20 cellular contexts compared by ENCODE assay signal in the genomic region with DNA sequence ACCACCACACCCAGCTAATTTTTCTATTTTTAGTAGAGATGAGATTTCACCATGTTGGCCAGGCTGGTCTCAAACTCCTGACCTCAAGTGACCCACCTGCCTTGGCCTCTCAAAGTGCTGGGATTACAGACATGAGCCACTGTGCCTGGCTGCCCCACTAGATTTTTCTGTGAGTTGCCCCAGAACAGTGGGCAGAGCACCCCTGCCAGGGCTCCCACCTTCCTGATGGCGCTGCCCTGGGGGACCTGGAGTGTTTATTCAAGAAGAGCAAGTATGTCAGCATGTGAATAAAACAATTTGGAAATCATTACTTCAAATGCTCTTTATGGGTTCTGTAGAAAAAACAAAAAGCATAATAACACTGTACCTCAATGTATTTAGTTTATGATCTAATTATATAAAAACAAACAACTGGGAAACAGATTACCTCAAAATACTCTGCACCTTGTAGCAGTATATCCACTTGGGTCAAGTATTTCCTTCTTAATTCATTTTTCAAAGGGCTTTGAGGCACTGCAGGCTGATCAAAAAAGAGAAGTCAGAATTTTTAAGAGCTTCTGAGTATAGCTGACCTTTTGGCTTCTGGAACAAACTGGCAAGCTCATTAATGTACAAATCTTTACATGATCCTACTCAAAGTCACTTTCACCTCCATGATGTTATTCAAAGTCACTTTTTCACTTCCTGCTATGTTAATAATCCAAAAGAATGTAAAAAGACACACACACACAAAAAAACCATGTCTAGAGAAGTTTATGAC. TPM values are rescaled to one million over a fixed set of nuclear protein-coding genes. Genes with fewer than 3 reads are reported as not detected.
A peak's percentile ranks its signal among the peaks of the same experiment; 100 is the strongest.
DNase-seq lines count a peak whose midpoint lies in the region; ATAC-seq, FAIRE-seq and TF ChIP-seq lines count a peak whose summit lies in the region.
"Had no signal": no experiment of that assay in that cellular context is flagged by ENCODE, and none has a peak within 500 bp of the region (broad histone marks: within the 10 kb centered on the region; RNA-seq: fewer than 3 reads in every experiment).

No MANE protein-coding gene starts in this region.

- TF ChIP-seq CTCF in activated CD8-positive, alpha-beta T cell treated with anti-CD3 and anti-CD28 coated beads for 36 hours (IDR thresholded peaks at IDR 0.05) = no peak
- no peak for TF ChIP-seq CTCF in osteocyte (IDR thresholded peaks at IDR 0.05)
- no peak for TF ChIP-seq CTCF in endodermal cell (conservative IDR thresholded peaks at IDR 0.05)

- POLR2A ChIA-PET in activated CD8-positive, alpha-beta T cell treated with anti-CD3 and anti-CD28 coated beads, Interleukin-2, amount 10 ng/mL, durations not matched to agents 7 days and 5 days (lab: Charles Lee) = interaction anchor here (0.6 to 0.9 kb wide), 2 partner anchors 11 to 257 kb away, joined by 3 to 4 read pairs; no protein-coding TSS in a partner anchor
- POLR2A ChIA-PET in activated CD8-positive, alpha-beta T cell treated with anti-CD3 and anti-CD28 coated beads for 36 hours (lab: Charles Lee) = no interaction called here

- H3K9me3 Mint-ChIP-seq in activated CD8-positive, alpha-beta T cell treated with anti-CD3 and anti-CD28 coated beads, Interleukin-2, amount 10 ng/mL, durations not matched to agents 7 days and 5 days (ENCODE audit: insufficient read depth) = no peaks in the 10 kb centered on the region
- H3K9me3 Mint-ChIP-seq in activated CD8-positive, alpha-beta T cell treated with anti-CD3 and anti-CD28 coated beads for 36 hours = no peaks in the 10 kb centered on the region
- H3K9me3 Mint-ChIP-seq in dendritic cell treated with granulocyte-macrophage colony-stimulating factor and Interleukin-4, amounts not matched to agents 40 ng/mL and 50 ng/mL, for 4 days = no peaks in the 10 kb centered on the region
- H3K9me3 Mint-ChIP-seq in stimulated activated naive B cell treated with anti-CD40 and anti-IgM and Interleukin-4, amounts not matched to agents 10 μg/mL and 1 μg/mL and 100 μg/mL, for 72 hours = no peaks in the 10 kb centered on the region
- H3K9me3 Mint-ChIP-seq in osteocyte (ENCODE audit: unreplicated experiment) (no peaks in the 10 kb centered on the region), endodermal cell (no peaks in the 10 kb centered on the region)
- H3K9me3 Mint-ChIP-seq: CD8-positive, alpha-beta memory T cell had no signal

- H3K27me3 ChIP-seq in endodermal cell (ENCODE audit: control insufficient read depth, insufficient read depth, low read length, poor library complexity, severe bottlenecking) = no peaks in the 10 kb centered on the region
- H3K27me3 ChIP-seq: BLaER1 had no signal

- H3K9me3 ChIP-seq in endodermal cell (ENCODE audit: control insufficient read depth, low read length) = no peaks in the 10 kb centered on the region
- H3K9me3 ChIP-seq: BLaER1 had no signal

- peaks cover 96% of the 10 kb centered on the region for H3K36me3 ChIP-seq in endodermal cell (ENCODE audit: control insufficient read depth, insufficient read depth, low read length)

- CTCF ChIA-PET in activated CD8-positive, alpha-beta T cell treated with anti-CD3 and anti-CD28 coated beads, Interleukin-2, amount 10 ng/mL, durations not matched to agents 7 days and 5 days (lab: Charles Lee) = interaction anchor here (0.7 to 2.0 kb wide), 2 partner anchors 12 to 18 kb away, joined by 3 to 6 read pairs; no protein-coding TSS in a partner anchor
- CTCF ChIA-PET in activated CD8-positive, alpha-beta T cell treated with anti-CD3 and anti-CD28 coated beads for 36 hours (lab: Charles Lee) = interaction anchor here (1.3 to 1.6 kb wide), 3 partner anchors 16 to 83 kb away, joined by 3 read pairs; no protein-coding TSS in a partner anchor

- H3K4me1 Mint-ChIP-seq in activated CD8-positive, alpha-beta T cell treated with anti-CD3 and anti-CD28 coated beads, Interleukin-2, amount 10 ng/mL, durations not matched to agents 7 days and 5 days (ENCODE audit: low read depth) = peaks cover 63% of the 10 kb centered on the region
- peaks cover 3% of the 10 kb centered on the region for H3K4me1 Mint-ChIP-seq in activated CD8-positive, alpha-beta T cell treated with anti-CD3 and anti-CD28 coated beads for 36 hours (ENCODE audit: low read depth)
- peaks cover 27% of the 10 kb centered on the region for H3K4me1 Mint-ChIP-seq in dendritic cell treated with granulocyte-macrophage colony-stimulating factor and Interleukin-4, amounts not matched to agents 40 ng/mL and 50 ng/mL, for 4 days (ENCODE audit: low read depth)
- H3K4me1 Mint-ChIP-seq in stimulated activated naive B cell treated with anti-CD40 and anti-IgM and Interleukin-4, amounts not matched to agents 10 μg/mL and 1 μg/mL and 100 μg/mL, for 72 hours = peaks cover 12 to 22% of the 10 kb centered on the region in 2 donors
- H3K4me1 Mint-ChIP-seq in osteocyte (ENCODE audit: unreplicated experiment) = peaks cover 6% of the 10 kb centered on the region
- no peaks in the 10 kb centered on the region for H3K4me1 Mint-ChIP-seq in endodermal cell
- H3K4me1 Mint-ChIP-seq: CD8-positive, alpha-beta memory T cell had no signal

- ATAC-seq in activated CD8-positive, alpha-beta T cell treated with anti-CD3 and anti-CD28 coated beads, Interleukin-2, amount 10 ng/mL, durations not matched to agents 7 days and 5 days = no peak
- ATAC-seq in activated CD8-positive, alpha-beta T cell treated with anti-CD3 and anti-CD28 coated beads for 36 hours = no peak
- ATAC-seq in stimulated activated naive B cell treated with anti-CD40 and anti-IgM and Interleukin-4, amounts not matched to agents 10 μg/mL and 1 μg/mL and 100 μg/mL, for 72 hours (replicated peaks) = peak; percentile 87 to 92

- peaks cover 92% of the 10 kb centered on the region for H3K36me3 Mint-ChIP-seq in activated CD8-positive, alpha-beta T cell treated with anti-CD3 and anti-CD28 coated beads, Interleukin-2, amount 10 ng/mL, durations not matched to agents 7 days and 5 days (ENCODE audit: low read depth)
- H3K36me3 Mint-ChIP-seq in activated CD8-positive, alpha-beta T cell treated with anti-CD3 and anti-CD28 coated beads for 36 hours (ENCODE audit: low read depth) = peaks cover 92% of the 10 kb centered on the region
- H3K36me3 Mint-ChIP-seq in dendritic cell treated with granulocyte-macrophage colony-stimulating factor and Interleukin-4, amounts not matched to agents 40 ng/mL and 50 ng/mL, for 4 days (ENCODE audit: low read depth) = peaks cover 42% of the 10 kb centered on the region
- H3K36me3 Mint-ChIP-seq in stimulated activated naive B cell treated with anti-CD40 and anti-IgM and Interleukin-4, amounts not matched to agents 10 μg/mL and 1 μg/mL and 100 μg/mL, for 72 hours = peaks cover 2 to 3% of the 10 kb centered on the region in 2 donors
- H3K36me3 Mint-ChIP-seq in osteocyte (ENCODE audit: unreplicated experiment) (peaks cover 14% of the 10 kb centered on the region), endodermal cell (ENCODE audit: low read depth) (peaks cover 91% of the 10 kb centered on the region)
- H3K36me3 Mint-ChIP-seq: CD8-positive, alpha-beta memory T cell had no signal

- H3K27ac Mint-ChIP-seq in activated CD8-positive, alpha-beta T cell treated with anti-CD3 and anti-CD28 coated beads, Interleukin-2, amount 10 ng/mL, durations not matched to agents 7 days and 5 days = peak overlapping the region; percentile 23
- H3K27ac Mint-ChIP-seq in activated CD8-positive, alpha-beta T cell treated with anti-CD3 and anti-CD28 coated beads for 36 hours = no peak overlapping the region
- peak overlapping the region; percentile 45 for H3K27ac Mint-ChIP-seq in dendritic cell treated with granulocyte-macrophage colony-stimulating factor and Interleukin-4, amounts not matched to agents 40 ng/mL and 50 ng/mL, for 4 days
- H3K27ac Mint-ChIP-seq in stimulated activated naive B cell treated with anti-CD40 and anti-IgM and Interleukin-4, amounts not matched to agents 10 μg/mL and 1 μg/mL and 100 μg/mL, for 72 hours = peak overlapping the region; percentile 78
- H3K27ac Mint-ChIP-seq in osteocyte (ENCODE audit: unreplicated experiment) (no peak overlapping the region), endodermal cell (no peak overlapping the region)

- no peak for TF ChIP-seq POLR2A in GM12891 (IDR thresholded peaks at IDR 0.05; ENCODE audit: low read depth, low read length)

- H3K27me3 Mint-ChIP-seq in activated CD8-positive, alpha-beta T cell treated with anti-CD3 and anti-CD28 coated beads, Interleukin-2, amount 10 ng/mL, durations not matched to agents 7 days and 5 days (ENCODE audit: low read depth) = no peaks in the 10 kb centered on the region
- H3K27me3 Mint-ChIP-seq in activated CD8-positive, alpha-beta T cell treated with anti-CD3 and anti-CD28 coated beads for 36 hours = no peaks in the 10 kb centered on the region
- no peaks in the 10 kb centered on the region for H3K27me3 Mint-ChIP-seq in dendritic cell treated with granulocyte-macrophage colony-stimulating factor and Interleukin-4, amounts not matched to agents 40 ng/mL and 50 ng/mL, for 4 days
- H3K27me3 Mint-ChIP-seq in stimulated activated naive B cell treated with anti-CD40 and anti-IgM and Interleukin-4, amounts not matched to agents 10 μg/mL and 1 μg/mL and 100 μg/mL, for 72 hours = no peaks in the 10 kb centered on the region
- H3K27me3 Mint-ChIP-seq in osteocyte (ENCODE audit: unreplicated experiment) = no peaks in the 10 kb centered on the region
- no peaks in the 10 kb centered on the region for H3K27me3 Mint-ChIP-seq in endodermal cell (ENCODE audit: insufficient read depth)

- 87 to 100% methylated on average over 1 of the region's 1 CpG for WGBS in endodermal cell (ENCODE audit: insufficient coverage in 1 of 2, insufficient read length in 1 of 2), 2 experiments

- FAIRE-seq in GM12891 (lab: Jason Lieb, UNC) = no peak
- FAIRE-seq: D721Med, H1 had no signal

- no peak overlapping the region for H3K27ac ChIP-seq in endodermal cell (ENCODE audit: low read depth, low read length)
- H3K27ac ChIP-seq: BLaER1 had no signal

- no peak overlapping the region for H3K4me3 ChIP-seq in endodermal cell (ENCODE audit: low read length)
- H3K4me3 ChIP-seq: BLaER1 had no signal

- DNase-seq in activated CD8-positive, alpha-beta T cell treated with anti-CD3 and anti-CD28 coated beads, Interleukin-2, amount 10 ng/mL, durations not matched to agents 7 days and 5 days = peak; percentile 10
- DNase-seq in activated CD8-positive, alpha-beta T cell treated with anti-CD3 and anti-CD28 coated beads for 36 hours = no peak
- DNase-seq in GM12891 (ENCODE audit: insufficient read length, low spot score) (no peak), osteocyte (ENCODE audit: extremely low spot score, unreplicated experiment) (no peak), endodermal cell (no peak), occipital lobe (lab: John Stamatoyannopoulos, UW) (no peak)
- no peak for DNase-seq in stimulated activated naive B cell treated with anti-CD40 and anti-IgM and Interleukin-4, amounts not matched to agents 10 μg/mL and 1 μg/mL and 100 μg/mL, for 72 hours
- DNase-seq: CD8-positive, alpha-beta memory T cell; MM.1S; NCI-H1105 treated with DMSO at 0.1 percent for 48 hours; NCI-H1694 treated with DMSO at 0.1 percent for 48 hours; NCI-H2107; NCI-H510A; NCI-H774; OCI-M1; SIG-M5 had no signal

- intact Hi-C loops in activated CD8-positive, alpha-beta T cell treated with anti-CD3 and anti-CD28 coated beads for 36 hours (cut with micrococcal nuclease) = no loop called here
- intact Hi-C loops in dendritic cell treated with granulocyte-macrophage colony-stimulating factor and Interleukin-4, amounts not matched to agents 40 ng/mL and 50 ng/mL, for 4 days (cut with micrococcal nuclease) = no loop called here

- H3K4me1 ChIP-seq in endodermal cell (ENCODE audit: control insufficient read depth, insufficient read depth, low read length) = no peaks in the 10 kb centered on the region

- H3K9ac ChIP-seq in endodermal cell (ENCODE audit: extremely low read depth, low read length, poor library complexity, severe bottlenecking) = no peak overlapping the region
- H3K9ac ChIP-seq: BLaER1 had no signal

- H3K4me3 Mint-ChIP-seq in activated CD8-positive, alpha-beta T cell treated with anti-CD3 and anti-CD28 coated beads, Interleukin-2, amount 10 ng/mL, durations not matched to agents 7 days and 5 days = no peak overlapping the region
- no peak overlapping the region for H3K4me3 Mint-ChIP-seq in activated CD8-positive, alpha-beta T cell treated with anti-CD3 and anti-CD28 coated beads for 36 hours
- H3K4me3 Mint-ChIP-seq in dendritic cell treated with granulocyte-macrophage colony-stimulating factor and Interleukin-4, amounts not matched to agents 40 ng/mL and 50 ng/mL, for 4 days = no peak overlapping the region
- H3K4me3 Mint-ChIP-seq in stimulated activated naive B cell treated with anti-CD40 and anti-IgM and Interleukin-4, amounts not matched to agents 10 μg/mL and 1 μg/mL and 100 μg/mL, for 72 hours = peak overlapping the region; percentile 36 to 52
- H3K4me3 Mint-ChIP-seq in osteocyte (ENCODE audit: unreplicated experiment) (no peak overlapping the region), endodermal cell (no peak overlapping the region)
- H3K4me3 Mint-ChIP-seq: CD8-positive, alpha-beta memory T cell had no signal

RNA-seq across cellular contexts. Expression of gene HJURP, which starts 8.9 kb away (rescaled TPM):
- total RNA-seq in activated CD8-positive, alpha-beta T cell treated with anti-CD3 and anti-CD28 coated beads, Interleukin-2, amount 10 ng/mL, durations not matched to agents 7 days and 5 days = 100 to 1,000 TPM; 128 to 135 TPM
- total RNA-seq in activated CD8-positive, alpha-beta T cell treated with anti-CD3 and anti-CD28 coated beads for 36 hours = 10 to 100 TPM; 79.8 to 83.6 TPM
- polyA plus RNA-seq in GM12891 (2012; ENCODE audit: low read depth, missing spikeins) = 20.5 TPM
- total RNA-seq in osteocyte (7.7 and 7.9 TPM in 2 replicates), endodermal cell (10 to 100 TPM; 39.4 to 78.9 TPM), occipital lobe (1.9 TPM)
- 64.5 TPM for polyA plus RNA-seq in endodermal cell (2013, experiment 1 of 2)
- 61.4 TPM for polyA plus RNA-seq in endodermal cell (2013, experiment 2 of 2)
- polyA plus RNA-seq: CD8-positive, alpha-beta memory T cell had no signal

Comparison
In these comparisons a context has a peak if more than half of its experiments do, and no peak if none do; other contexts are left out.
1. H3K27ac Mint-ChIP-seq: peak in activated CD8-positive, alpha-beta T cell treated with anti-CD3 and anti-CD28 coated beads, Interleukin-2, amount 10 ng/mL, durations not matched to agents 7 days and 5 days (single experiment), dendritic cell treated with granulocyte-macrophage colony-stimulating factor and Interleukin-4, amounts not matched to agents 40 ng/mL and 50 ng/mL, for 4 days (single experiment) and stimulated activated naive B cell treated with anti-CD40 and anti-IgM and Interleukin-4, amounts not matched to agents 10 μg/mL and 1 μg/mL and 100 μg/mL, for 72 hours (single experiment); none in activated CD8-positive, alpha-beta T cell treated with anti-CD3 and anti-CD28 coated beads for 36 hours (single experiment), osteocyte (single experiment) and endodermal cell (single experiment).
2. ATAC-seq: peak in stimulated activated naive B cell treated with anti-CD40 and anti-IgM and Interleukin-4, amounts not matched to agents 10 μg/mL and 1 μg/mL and 100 μg/mL, for 72 hours (2 of 2); none in activated CD8-positive, alpha-beta T cell treated with anti-CD3 and anti-CD28 coated beads, Interleukin-2, amount 10 ng/mL, durations not matched to agents 7 days and 5 days (single experiment) and activated CD8-positive, alpha-beta T cell treated with anti-CD3 and anti-CD28 coated beads for 36 hours (single experiment).
3. H3K4me3 Mint-ChIP-seq: peak in stimulated activated naive B cell treated with anti-CD40 and anti-IgM and Interleukin-4, amounts not matched to agents 10 μg/mL and 1 μg/mL and 100 μg/mL, for 72 hours (2 of 2); none in activated CD8-positive, alpha-beta T cell treated with anti-CD3 and anti-CD28 coated beads, Interleukin-2, amount 10 ng/mL, durations not matched to agents 7 days and 5 days (single experiment), activated CD8-positive, alpha-beta T cell treated with anti-CD3 and anti-CD28 coated beads for 36 hours (single experiment), dendritic cell treated with granulocyte-macrophage colony-stimulating factor and Interleukin-4, amounts not matched to agents 40 ng/mL and 50 ng/mL, for 4 days (single experiment), osteocyte (single experiment) and endodermal cell (single experiment).